In genomic region chr15:70795311-70795665, GRCh38 we compare ENCODE assay signal across 10 cellular contexts. TPM values are rescaled to one million over a fixed set of nuclear protein-coding genes. Genes with fewer than 3 reads are reported as not detected.
A peak's percentile ranks its signal among the peaks of the same experiment; 100 is the strongest.
DNase-seq lines count a peak whose midpoint lies in the region; ATAC-seq and TF ChIP-seq lines count a peak whose summit lies in the region.
"Had no signal": no experiment of that assay in that cellular context is flagged by ENCODE, and none has a peak within 500 bp of the region (broad histone marks: within the 10 kb centered on the region; RNA-seq: fewer than 3 reads in every experiment).

No MANE protein-coding gene starts in this region.

- DNase-seq in HCEC 1CT (peak; percentile 98), adipocyte (ENCODE audit: low read depth) (peak; percentile 93), right atrium auricular region (ENCODE audit: low spot score) (no peak), stomach (no peak), AML-193 (lab: John Stamatoyannopoulos, UW) (no peak), NCI-H1105 (lab: John Stamatoyannopoulos, UW) (no peak)
- DNase-seq in activated naive CD8-positive, alpha-beta T cell treated with anti-CD3 and anti-CD28 coated beads for 36 hours, result no peak
- DNase-seq: activated CD4-positive, alpha-beta memory T cell treated with anti-CD3 and anti-CD28 coated beads, Interleukin-2, amount 10 ng/mL, durations not matched to agents 7 days and 5 days had no signal

- intact Hi-C loops in stomach (cut with DNase I; ENCODE audit: low total_unique reads), result no loop called here

- no peaks in the 10 kb centered on the region for H3K4me1 Mint-ChIP-seq in activated naive CD8-positive, alpha-beta T cell treated with anti-CD3 and anti-CD28 coated beads for 36 hours
- H3K4me1 Mint-ChIP-seq: activated CD4-positive, alpha-beta memory T cell treated with anti-CD3 and anti-CD28 coated beads, Interleukin-2, amount 10 ng/mL, durations not matched to agents 7 days and 5 days had no signal

- H3K4me3 ChIP-seq in adipocyte (ENCODE audit: low read length) (peak overlapping the region; percentile 61), right atrium auricular region (no peak overlapping the region), stomach (no peak overlapping the region)

- H3K36me3 ChIP-seq in adipocyte (ENCODE audit: control insufficient read depth, insufficient read depth, low read length, severe bottlenecking) (no peaks in the 10 kb centered on the region), right atrium auricular region (no peaks in the 10 kb centered on the region), stomach (no peaks in the 10 kb centered on the region)

- H3K27ac ChIP-seq in right atrium auricular region (peak overlapping the region; percentile 69 to 72), stomach (peak overlapping the region in 4 of 5 donors; percentile 57 to 84 (median 70))

- H3K9me3 Mint-ChIP-seq in activated naive CD8-positive, alpha-beta T cell treated with anti-CD3 and anti-CD28 coated beads for 36 hours, result no peaks in the 10 kb centered on the region
- H3K9me3 Mint-ChIP-seq: activated CD4-positive, alpha-beta memory T cell treated with anti-CD3 and anti-CD28 coated beads, Interleukin-2, amount 10 ng/mL, durations not matched to agents 7 days and 5 days; IgD-negative memory B cell had no signal

- H3K27ac Mint-ChIP-seq in activated naive CD8-positive, alpha-beta T cell treated with anti-CD3 and anti-CD28 coated beads for 36 hours, result no peak overlapping the region
- H3K27ac Mint-ChIP-seq: activated CD4-positive, alpha-beta memory T cell treated with anti-CD3 and anti-CD28 coated beads, Interleukin-2, amount 10 ng/mL, durations not matched to agents 7 days and 5 days; IgD-negative memory B cell had no signal

- whole genome bisulfite sequencing in stomach, 5 donors, result 51 to 73% (median 64%) methylated on average over 2 of the region's 2 CpGs

- H3K9me3 ChIP-seq in adipocyte (ENCODE audit: control insufficient read depth, low read length) (no peaks in the 10 kb centered on the region), right atrium auricular region (no peaks in the 10 kb centered on the region), stomach (no peaks in the 10 kb centered on the region)

- TF ChIP-seq EP300 in stomach (IDR thresholded peaks at IDR 0.05), result no peak

- no peak overlapping the region for H3K4me3 Mint-ChIP-seq in activated naive CD8-positive, alpha-beta T cell treated with anti-CD3 and anti-CD28 coated beads for 36 hours
- H3K4me3 Mint-ChIP-seq: activated CD4-positive, alpha-beta memory T cell treated with anti-CD3 and anti-CD28 coated beads, Interleukin-2, amount 10 ng/mL, durations not matched to agents 7 days and 5 days; IgD-negative memory B cell had no signal

- H3K9ac ChIP-seq in adipocyte (ENCODE audit: low read length), result peak overlapping the region; percentile 83

- ATAC-seq in HG03469 (IDR thresholded peaks at IDR 0.05; ENCODE audit: unreplicated experiment), result no peak

- TF ChIP-seq CTCF in right atrium auricular region (IDR thresholded peaks at IDR 0.05) (no peak), stomach (IDR thresholded peaks at IDR 0.05) (no peak)

- H3K27me3 Mint-ChIP-seq in activated naive CD8-positive, alpha-beta T cell treated with anti-CD3 and anti-CD28 coated beads for 36 hours, result peaks cover 4% of the 10 kb centered on the region

- H3K36me3 Mint-ChIP-seq in activated naive CD8-positive, alpha-beta T cell treated with anti-CD3 and anti-CD28 coated beads for 36 hours, result no peaks in the 10 kb centered on the region
- H3K36me3 Mint-ChIP-seq: IgD-negative memory B cell had no signal

- peaks cover 58% of the 10 kb centered on the region for H3K4me1 ChIP-seq in adipocyte (ENCODE audit: control insufficient read depth, insufficient read depth, low read length)
- H3K4me1 ChIP-seq in right atrium auricular region, result peaks cover 0 to 26% of the 10 kb centered on the region in 2 donors
- peaks cover under 1 to 13% (median 9%) of the 10 kb centered on the region in 4 donors for H3K4me1 ChIP-seq in stomach

- no peak for TF ChIP-seq POLR2A in stomach (IDR thresholded peaks at IDR 0.05)

- no peaks in the 10 kb centered on the region for H3K27me3 ChIP-seq in adipocyte (replicated peaks; ENCODE audit: control insufficient read depth, insufficient read depth, low read length)
- no peaks in the 10 kb centered on the region for H3K27me3 ChIP-seq in right atrium auricular region
- no peaks in the 10 kb centered on the region for H3K27me3 ChIP-seq in stomach

RNA-seq across cellular contexts. Expression of gene UACA, which starts 31.9 kb away (rescaled TPM):
- total RNA-seq in right atrium auricular region, result 10 to 100 TPM; 18.4 to 30.1 TPM
- 100 to 1,000 TPM in 1 of 5 donors, 10 to 100 TPM in 3, 1 to 10 TPM in 1; 4.9 to 135 (median 48.1) TPM for total RNA-seq in stomach
- 10 to 100 TPM; 24.7 to 34.3 (median 29.0) TPM for polyA plus RNA-seq in stomach
- total RNA-seq in activated naive CD8-positive, alpha-beta T cell treated with anti-CD3 and anti-CD28 coated beads for 36 hours, result 1 to 10 TPM; 2.3 to 3.9 TPM

RNA-seq across cellular contexts. Expression of gene LARP6, which starts 58.7 kb away (rescaled TPM):
- 10 to 100 TPM; 20.2 to 57.8 TPM for total RNA-seq in right atrium auricular region
- total RNA-seq in stomach, result 100 to 1,000 TPM in 1 of 5 donors, 10 to 100 TPM in 3, 1 to 10 TPM in 1; 9.8 to 127 (median 13.2) TPM
- polyA plus RNA-seq in stomach, result 10 to 100 TPM; 12.7 to 34.6 (median 27.2) TPM
- 1 to 10 TPM in 1 of 2 experiments, under 1 TPM in 1; 0.12 to 1.9 TPM for total RNA-seq in activated naive CD8-positive, alpha-beta T cell treated with anti-CD3 and anti-CD28 coated beads for 36 hours
- total RNA-seq: activated CD4-positive, alpha-beta memory T cell treated with anti-CD3 and anti-CD28 coated beads, Interleukin-2, amount 10 ng/mL, durations not matched to agents 7 days and 5 days had no signal
- polyA plus RNA-seq: IgD-negative memory B cell had no signal

Comparison
In these comparisons a context has a peak if more than half of its experiments do, and no peak if none do; other contexts are left out.
1. DNase-seq: peak in HCEC 1CT (single experiment) and adipocyte (single experiment); none in right atrium auricular region (single experiment), stomach (single experiment), AML-193 (0 of 2), activated naive CD8-positive, alpha-beta T cell treated with anti-CD3 and anti-CD28 coated beads for 36 hours (single experiment) and NCI-H1105 (single experiment).